8 cellular contexts compared by ENCODE assay signal in genomic region chr15:92883643-92884458, GRCh38. TPM values are rescaled to one million over a fixed set of nuclear protein-coding genes. Genes with fewer than 3 reads are reported as not detected.
DNase-seq lines count a peak whose midpoint lies in the region; ATAC-seq and TF ChIP-seq lines count a peak whose summit lies in the region.

No MANE protein-coding gene starts in this region.

- H3K27me3 ChIP-seq in breast epithelium (no peaks in the 10 kb centered on the region), right lobe of liver (no peaks in the 10 kb centered on the region), transverse colon (no peaks in the 10 kb centered on the region)

- no peak for TF ChIP-seq EP300 in transverse colon (IDR thresholded peaks at IDR 0.05; ENCODE audit: low read depth)

- DNase-seq in NCI-H82 (lab: John Stamatoyannopoulos, UW): peak; percentile 47
- DNase-seq in NCI-H82 treated with DMSO at 0.1 percent for 48 hours (lab: John Stamatoyannopoulos, UW; ENCODE audit: unreplicated experiment): no peak
- DNase-seq in NCI-H748 (lab: John Stamatoyannopoulos, UW; ENCODE audit: unreplicated experiment): peak; percentile 47
- DNase-seq in breast epithelium (ENCODE audit: low spot score in 2 of 2): no peak
- DNase-seq in right lobe of liver: no peak
- DNase-seq in transverse colon: no peak
- no peak for DNase-seq in ecto neural progenitor cell (ENCODE audit: low spot score)

- H3K4me1 ChIP-seq in breast epithelium: peaks cover 5 to 6% of the 10 kb centered on the region in 2 donors
- H3K4me1 ChIP-seq in right lobe of liver: peaks cover 0 to 36% (median 4%) of the 10 kb centered on the region in 4 donors
- peaks cover 18 to 67% (median 50%) of the 10 kb centered on the region in 4 donors for H3K4me1 ChIP-seq in transverse colon

- peak overlapping the region; percentile 100 for H3K27ac ChIP-seq in breast epithelium
- peak overlapping the region; percentile 99 to 100 (median 99) for H3K27ac ChIP-seq in right lobe of liver
- peak overlapping the region; percentile 98 to 100 (median 100) for H3K27ac ChIP-seq in transverse colon

- H3K36me3 ChIP-seq in breast epithelium: no peaks in the 10 kb centered on the region
- H3K36me3 ChIP-seq in right lobe of liver: peaks cover 0 to 35% (median 6%) of the 10 kb centered on the region in 4 donors
- peaks cover 0 to 18% (median 7%) of the 10 kb centered on the region in 4 donors for H3K36me3 ChIP-seq in transverse colon

- TF ChIP-seq CTCF in breast epithelium (IDR thresholded peaks at IDR 0.05) (no peak), right lobe of liver (IDR thresholded peaks at IDR 0.05) (no peak), transverse colon (IDR thresholded peaks at IDR 0.05) (no peak)

- in situ Hi-C loops in transverse colon (cut with MboI; ENCODE audit: low pct_ligation_motif_present in 1 of 4, low pct_unique_long_range_greater_than_20kb in 1 of 4, low sequenced_read_pairs in 3 of 4): loop anchor here in 1 of 4 donors (10.0 kb wide), 1 partner anchor 69 kb away; no protein-coding TSS in a partner anchor

- no peak for ATAC-seq in right lobe of liver
- no peak for ATAC-seq in HG02870 (IDR thresholded peaks at IDR 0.05; ENCODE audit: unreplicated experiment)

- H3K4me3 ChIP-seq in breast epithelium (peak overlapping the region; percentile 84 to 98 (median 96)), right lobe of liver (peak overlapping the region; percentile 68 to 82 (median 76)), transverse colon (peak overlapping the region; percentile 87 to 100 (median 98))

- H3K9me3 ChIP-seq in breast epithelium (no peaks in the 10 kb centered on the region), right lobe of liver (no peaks in the 10 kb centered on the region), transverse colon (no peaks in the 10 kb centered on the region)

- 0% methylated on average over 19 of the region's 19 CpGs for WGBS in right lobe of liver (ENCODE audit: insufficient coverage, low coverage, low lambda C conversion rate, missing lambda C conversion rate)
- WGBS in transverse colon (ENCODE audit: low coverage in 1 of 2), 2 donors: 0% methylated on average over 19 of the region's 19 CpGs

- intact Hi-C loops in breast epithelium (cut with DNase I; ENCODE audit: low total_unique reads): loop anchor here (2.0 kb wide), 1 partner anchor 75 kb away; no protein-coding TSS in a partner anchor
- intact Hi-C loops in right lobe of liver (cut with DNase I): no loop called here
- intact Hi-C loops in transverse colon (cut with DNase I; ENCODE audit: low total_unique reads): loop anchor here (5.0 kb wide), 1 partner anchor 72 kb away; no protein-coding TSS in a partner anchor

- TF ChIP-seq POLR2A in breast epithelium (IDR thresholded peaks at IDR 0.05): no peak
- TF ChIP-seq POLR2A in right lobe of liver (IDR thresholded peaks at IDR 0.05): no peak
- no peak for TF ChIP-seq POLR2A in transverse colon (IDR thresholded peaks at IDR 0.05)

RNA-seq across cellular contexts. Expression of gene CHD2, which starts 16.3 kb away (rescaled TPM):
- total RNA-seq in breast epithelium: 100 to 1,000 TPM; 137 to 215 (median 197) TPM
- total RNA-seq in right lobe of liver: 10 to 100 TPM; 41.4 to 65.0 (median 56.6) TPM
- total RNA-seq in transverse colon: 100 to 1,000 TPM in 3 of 4 donors, 10 to 100 TPM in 1; 90.5 to 190 (median 138) TPM

Comparison
In these comparisons a context has a peak if more than half of its experiments do, and no peak if none do; other contexts are left out.
1. DNase-seq: peak in NCI-H82 (single experiment) and NCI-H748 (single experiment); none in NCI-H82 treated with DMSO at 0.1 percent for 48 hours (single experiment), breast epithelium (0 of 2), right lobe of liver (0 of 3), transverse colon (single experiment) and ecto neural progenitor cell (single experiment).
2. intact Hi-C loops: an anchor here in breast epithelium (2.0 kb wide) and transverse colon (5.0 kb wide); none called in right lobe of liver.
3. Peak in every context shown above with its lines, with median percentiles within 50 percentile points of each other: H3K27ac ChIP-seq and H3K4me3 ChIP-seq.